ENCODE assay signal across 9 cellular contexts in the genomic region with DNA sequence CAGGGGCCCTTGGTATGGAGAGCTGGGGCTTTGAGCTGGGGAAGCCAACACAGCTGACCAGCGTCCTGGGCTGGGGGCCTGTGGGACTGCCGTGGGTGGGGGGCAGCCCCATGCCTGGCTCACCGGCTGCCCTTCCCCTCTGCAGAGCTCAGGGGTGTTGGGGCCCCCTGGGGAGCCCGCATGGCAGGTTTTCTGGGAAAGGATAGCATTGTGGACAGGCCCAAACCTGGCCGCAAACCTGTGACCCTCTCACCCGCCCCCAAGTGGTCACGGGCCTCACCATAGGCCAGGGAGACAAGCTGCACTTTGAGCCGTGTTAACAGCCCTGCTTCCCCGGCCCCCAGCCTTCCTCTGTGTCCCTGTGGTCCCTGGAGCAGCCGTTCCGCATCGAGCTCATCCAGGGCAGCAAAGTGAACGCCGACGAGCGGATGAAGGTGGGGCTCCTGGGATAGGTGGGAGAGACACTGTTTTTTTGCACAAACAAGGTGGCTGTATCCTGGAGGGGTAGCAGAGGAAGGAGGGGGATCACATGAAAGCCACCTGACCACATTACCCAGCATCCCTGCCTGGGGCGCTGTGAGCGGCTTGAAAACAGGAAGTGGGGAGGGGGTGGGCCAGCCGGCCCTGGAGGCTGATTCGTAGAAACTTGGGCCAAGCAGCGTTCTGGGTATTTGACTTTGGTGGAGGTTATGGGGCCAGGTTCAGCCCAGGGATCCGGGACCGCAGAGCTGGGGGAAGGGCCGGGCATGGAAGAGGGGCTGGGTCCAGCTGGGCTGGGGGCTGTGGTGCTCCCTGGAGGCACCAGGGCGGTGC.
DNase-seq lines count a peak whose midpoint lies in the region; ATAC-seq and TF ChIP-seq lines count a peak whose summit lies in the region.
"Had no signal": no experiment of that assay in that cellular context is flagged by ENCODE, and none has a peak within 500 bp of the region (broad histone marks: within the 10 kb centered on the region; RNA-seq: fewer than 3 reads in every experiment).

No MANE protein-coding gene starts in this region.

- no peaks in the 10 kb centered on the region for H3K27me3 Mint-ChIP-seq in activated CD4-positive, alpha-beta T cell treated with anti-CD3 and anti-CD28 coated beads for 36 hours
- H3K27me3 Mint-ChIP-seq in nephron progenitor cell (ENCODE audit: low read depth, poor library complexity): peaks cover 13% of the 10 kb centered on the region
- H3K27me3 Mint-ChIP-seq in Calu3 (ENCODE audit: unreplicated experiment): no peaks in the 10 kb centered on the region

- ATAC-seq in GM18861 (IDR thresholded peaks at IDR 0.05; ENCODE audit: unreplicated experiment) (peak; percentile 46), HG03432 (IDR thresholded peaks at IDR 0.05; ENCODE audit: unreplicated experiment) (peak; percentile 57), GM18870 (IDR thresholded peaks at IDR 0.05; ENCODE audit: unreplicated experiment) (no peak)
- ATAC-seq in activated CD4-positive, alpha-beta T cell treated with anti-CD3 and anti-CD28 coated beads for 36 hours: peak; percentile 81
- ATAC-seq: Panc1 had no signal

- H3K27me3 ChIP-seq in stomach: no peaks in the 10 kb centered on the region

- H3K4me1 Mint-ChIP-seq in activated CD4-positive, alpha-beta T cell treated with anti-CD3 and anti-CD28 coated beads for 36 hours: peaks cover 62% of the 10 kb centered on the region
- peaks cover 11% of the 10 kb centered on the region for H3K4me1 Mint-ChIP-seq in nephron progenitor cell
- H3K4me1 Mint-ChIP-seq in Calu3 (ENCODE audit: low read depth, unreplicated experiment): no peaks in the 10 kb centered on the region

- CTCF ChIA-PET in activated CD4-positive, alpha-beta T cell treated with anti-CD3 and anti-CD28 coated beads for 36 hours (lab: Charles Lee): interaction anchor here (0.6 to 3.7 kb wide), 8 partner anchors 9 to 168 kb away, joined by 3 to 16 read pairs (median 4); no protein-coding TSS in a partner anchor
- CTCF ChIA-PET in Calu3 (lab: Charles Lee): no interaction called here

- peak overlapping the region; percentile 31 to 79 (median 64) for H3K27ac ChIP-seq in stomach

- peak overlapping the region; percentile 76 for H3K4me3 Mint-ChIP-seq in activated CD4-positive, alpha-beta T cell treated with anti-CD3 and anti-CD28 coated beads for 36 hours
- H3K4me3 Mint-ChIP-seq in nephron progenitor cell (peak overlapping the region; percentile 43), Calu3 (ENCODE audit: low read depth, unreplicated experiment) (no peak overlapping the region)

- peaks cover 17 to 81% (median 65%) of the 10 kb centered on the region in 4 donors for H3K36me3 ChIP-seq in stomach

- BruUV-seq in Calu3 (replicated peaks; lab: Mats Ljungman, UMichigan): no TSS peak

- H3K27ac Mint-ChIP-seq in activated CD4-positive, alpha-beta T cell treated with anti-CD3 and anti-CD28 coated beads for 36 hours: peak overlapping the region; percentile 93
- H3K27ac Mint-ChIP-seq in nephron progenitor cell (peak overlapping the region; percentile 36), Calu3 (ENCODE audit: unreplicated experiment) (no peak overlapping the region)

- no peak for TF ChIP-seq POLR2A in stomach (IDR thresholded peaks at IDR 0.05)

- peak; percentile 93 for DNase-seq in activated CD4-positive, alpha-beta T cell treated with anti-CD3 and anti-CD28 coated beads for 36 hours
- peak; percentile 74 for DNase-seq in effector CD8-positive, alpha-beta T cell (lab: John Stamatoyannopoulos, UW)
- DNase-seq in nephron progenitor cell (peak; percentile 22), stomach (peak; percentile 62), Calu3 (no peak)

- H3K4me3 ChIP-seq in stomach: peak overlapping the region; percentile 26 to 34 (median 32)

- H3K36me3 Mint-ChIP-seq in activated CD4-positive, alpha-beta T cell treated with anti-CD3 and anti-CD28 coated beads for 36 hours (ENCODE audit: low read depth): peaks cover 74% of the 10 kb centered on the region
- H3K36me3 Mint-ChIP-seq in nephron progenitor cell (ENCODE audit: low read depth) (no peaks in the 10 kb centered on the region), Calu3 (ENCODE audit: insufficient read depth, unreplicated experiment) (peaks cover 3% of the 10 kb centered on the region)

- POLR2A ChIA-PET in activated CD4-positive, alpha-beta T cell treated with anti-CD3 and anti-CD28 coated beads for 36 hours (lab: Charles Lee): no interaction called here

- H3K9me3 ChIP-seq in stomach: no peaks in the 10 kb centered on the region

- TF ChIP-seq CTCF in nephron progenitor cell (IDR thresholded peaks at IDR 0.05) (no peak), stomach (IDR thresholded peaks at IDR 0.05) (no peak), Calu3 (IDR thresholded peaks at IDR 0.05; ENCODE audit: unreplicated experiment) (no peak)

- peaks cover 0 to 44% (median 3%) of the 10 kb centered on the region in 4 donors for H3K4me1 ChIP-seq in stomach

- H3K9me3 Mint-ChIP-seq in activated CD4-positive, alpha-beta T cell treated with anti-CD3 and anti-CD28 coated beads for 36 hours (ENCODE audit: low read depth): no peaks in the 10 kb centered on the region
- H3K9me3 Mint-ChIP-seq in nephron progenitor cell: no peaks in the 10 kb centered on the region
- H3K9me3 Mint-ChIP-seq in Calu3 (ENCODE audit: low read depth, unreplicated experiment): no peaks in the 10 kb centered on the region

- intact Hi-C loops in activated CD4-positive, alpha-beta T cell treated with anti-CD3 and anti-CD28 coated beads for 36 hours (cut with DNase I, micrococcal nuclease): loop anchor here (1.0 to 5.0 kb wide), 7 partner anchors 12 to 315 kb away; partner anchors contain the start of gene UBE4B (in 1 of the 2)
- intact Hi-C loops in stomach (cut with DNase I; ENCODE audit: low total_unique reads) (no loop called here), Calu3 (cut with micrococcal nuclease; ENCODE audit: unreplicated experiment) (no loop called here)

- 26 to 43% (median 39%) methylated on average over 17 to 25 of the region's 25 CpGs for WGBS in stomach, 5 donors

- TF ChIP-seq EP300 in stomach (IDR thresholded peaks at IDR 0.05): no peak

Comparison
In these comparisons a context has a peak if more than half of its experiments do, and no peak if none do; other contexts are left out.
1. intact Hi-C loops: an anchor here in activated CD4-positive, alpha-beta T cell treated with anti-CD3 and anti-CD28 coated beads for 36 hours (1.0 to 5.0 kb wide); none called in stomach and Calu3.